ENCODE assay signal across 27 cellular contexts in the genomic region with DNA sequence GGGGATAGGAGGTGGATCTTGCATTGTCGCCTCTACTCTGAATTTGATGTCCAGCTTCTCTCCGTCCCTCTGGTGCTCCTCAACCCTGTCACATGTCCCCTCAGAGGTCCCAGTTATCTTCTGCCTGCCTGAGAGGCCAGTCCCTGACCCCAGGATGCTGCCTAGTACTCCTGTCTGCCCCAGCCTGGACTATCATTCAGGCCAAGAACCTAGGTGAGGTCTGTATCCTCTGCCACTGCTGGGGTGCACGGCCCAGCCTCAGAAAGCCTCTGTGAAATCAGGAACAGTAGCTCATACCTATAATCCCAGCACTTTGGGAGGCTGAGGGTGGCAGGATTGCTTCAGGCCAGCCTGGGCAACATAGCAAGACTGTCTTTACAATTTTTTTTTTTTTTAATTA. TPM values are rescaled to one million over a fixed set of nuclear protein-coding genes. Genes with fewer than 3 reads are reported as not detected.
DNase-seq lines count a peak whose midpoint lies in the region; ATAC-seq lines count a peak whose summit lies in the region.
"Had no signal": no experiment of that assay in that cellular context is flagged by ENCODE, and none has a peak within 500 bp of the region (broad histone marks: within the 10 kb centered on the region; RNA-seq: fewer than 3 reads in every experiment).

No MANE protein-coding gene starts in this region.

- H3K36me3 Mint-ChIP-seq in activated naive CD4-positive, alpha-beta T cell treated with anti-CD3 and anti-CD28 coated beads, Interleukin-2, amount 50 U/mL, for 72 hours = peaks cover 0 to 12% of the 10 kb centered on the region in 2 donors

- peak; percentile 30 for DNase-seq in mesenteric fat pad (ENCODE audit: low spot score)
- DNase-seq in activated naive CD4-positive, alpha-beta T cell treated with anti-CD3 and anti-CD28 coated beads, Interleukin-2, amount 50 U/mL, for 72 hours (ENCODE audit: low spot score in 2 of 2) = no peak
- DNase-seq in NCI-H1048 (lab: John Stamatoyannopoulos, UW) = no peak
- DNase-seq: activated CD4-positive, alpha-beta T cell treated with anti-CD3 and anti-CD28 coated beads for 36 hours; activated CD8-positive, alpha-beta memory T cell treated with anti-CD3 and anti-CD28 coated beads for 24 hours; activated gamma-delta T cell; activated naive CD8-positive, alpha-beta T cell treated with anti-CD3 and anti-CD28 coated beads, Interleukin-2, amount 50 U/mL, for 24 hours; activated T-cell treated with anti-CD3 and anti-CD28 coated beads, Interleukin-2, amount 50 U/mL, for 24 hours; dorsolateral prefrontal cortex; hippocampal formation; immature natural killer cell; KG1; left colon; NCI-H1092; NCI-H1930; NCI-H524 treated with DMSO at 0.1 percent for 48 hours; pancreas; retina; SHP77 treated with DMSO at 0.1 percent for 48 hours; small intestine; stimulated activated CD4-positive, alpha-beta T cell treated with anti-CD3 and anti-CD28 coated beads, Interleukin-1b, Interleukin-23, amount 100 ng/mL, for 48 hours; transverse colon had no signal

- ATAC-seq in GM18867 (IDR thresholded peaks at IDR 0.05; ENCODE audit: unreplicated experiment) (peak; percentile 9), GM21576 (IDR thresholded peaks at IDR 0.05; ENCODE audit: unreplicated experiment) (peak; percentile 5), HG03354 (IDR thresholded peaks at IDR 0.05; ENCODE audit: poor library complexity, severe bottlenecking, unreplicated experiment) (peak; percentile 5), GM18519 (IDR thresholded peaks at IDR 0.05; ENCODE audit: low FRiP score, unreplicated experiment) (no peak)
- ATAC-seq in activated naive CD4-positive, alpha-beta T cell treated with anti-CD3 and anti-CD28 coated beads, Interleukin-2, amount 50 U/mL, for 72 hours = no peak
- ATAC-seq: activated naive CD8-positive, alpha-beta T cell treated with anti-CD3 and anti-CD28 coated beads, Interleukin-2, amount 50 U/mL, for 24 hours; GM23338; pancreas had no signal

- no peak overlapping the region for H3K27ac Mint-ChIP-seq in activated naive CD4-positive, alpha-beta T cell treated with anti-CD3 and anti-CD28 coated beads, Interleukin-2, amount 50 U/mL, for 72 hours
- H3K27ac Mint-ChIP-seq: activated CD4-positive, alpha-beta T cell treated with anti-CD3 and anti-CD28 coated beads for 36 hours; activated naive CD8-positive, alpha-beta T cell treated with anti-CD3 and anti-CD28 coated beads, Interleukin-2, amount 50 U/mL, for 24 hours; activated T-cell treated with anti-CD3 and anti-CD28 coated beads, Interleukin-2, amount 50 U/mL, for 24 hours; GM23338; immature natural killer cell had no signal

- H3K9me3 Mint-ChIP-seq in activated naive CD4-positive, alpha-beta T cell treated with anti-CD3 and anti-CD28 coated beads, Interleukin-2, amount 50 U/mL, for 72 hours = no peaks in the 10 kb centered on the region
- H3K9me3 Mint-ChIP-seq: activated naive CD8-positive, alpha-beta T cell treated with anti-CD3 and anti-CD28 coated beads, Interleukin-2, amount 50 U/mL, for 24 hours; activated T-cell treated with anti-CD3 and anti-CD28 coated beads, Interleukin-2, amount 50 U/mL, for 24 hours; GM23338 had no signal

RNA-seq across cellular contexts. Expression of gene SPINK4, which starts 8.6 kb away (rescaled TPM):
- total RNA-seq in mesenteric fat pad = not detected
- not detected for total RNA-seq in activated naive CD4-positive, alpha-beta T cell treated with anti-CD3 and anti-CD28 coated beads, Interleukin-2, amount 50 U/mL, for 72 hours
- total RNA-seq: activated CD4-positive, alpha-beta T cell treated with anti-CD3 and anti-CD28 coated beads for 36 hours; dorsolateral prefrontal cortex; GM23338 had no signal

RNA-seq across cellular contexts. Expression of gene BAG1, which starts 15.9 kb away (rescaled TPM):
- 131 TPM for total RNA-seq in mesenteric fat pad
- total RNA-seq in activated naive CD4-positive, alpha-beta T cell treated with anti-CD3 and anti-CD28 coated beads, Interleukin-2, amount 50 U/mL, for 72 hours = 10 to 100 TPM; 35.4 to 82.9 TPM

RNA-seq across cellular contexts. Expression of gene CHMP5, which starts 16.2 kb away (rescaled TPM):
- 52.0 TPM for total RNA-seq in mesenteric fat pad
- total RNA-seq in activated naive CD4-positive, alpha-beta T cell treated with anti-CD3 and anti-CD28 coated beads, Interleukin-2, amount 50 U/mL, for 72 hours = 100 to 1,000 TPM; 115 to 123 TPM

RNA-seq across cellular contexts. Expression of gene NFX1, which starts 41.7 kb away (rescaled TPM):
- total RNA-seq in mesenteric fat pad = 39.1 TPM
- 10 to 100 TPM; 38.4 to 43.7 TPM for total RNA-seq in activated naive CD4-positive, alpha-beta T cell treated with anti-CD3 and anti-CD28 coated beads, Interleukin-2, amount 50 U/mL, for 72 hours

Comparison
In these comparisons a context has a peak if more than half of its experiments do, and no peak if none do; other contexts are left out.
1. ATAC-seq: peak in GM18867 (single experiment), GM21576 (single experiment) and HG03354 (single experiment); none in activated naive CD4-positive, alpha-beta T cell treated with anti-CD3 and anti-CD28 coated beads, Interleukin-2, amount 50 U/mL, for 72 hours (0 of 2) and GM18519 (single experiment).